In genomic region chr12:30603129-30603528, GRCh38 we compare ENCODE assay signal across 9 cellular contexts.
"Had no signal": no experiment of that assay in that cellular context is flagged by ENCODE, and none has a peak within 500 bp of the region (broad histone marks: within the 10 kb centered on the region; RNA-seq: fewer than 3 reads in every experiment).

No MANE protein-coding gene starts in this region.

- H3K27me3 Mint-ChIP-seq: IgD-negative memory B cell had no signal

- ATAC-seq: HepG2 had no signal

- H3K4me1 Mint-ChIP-seq: IgD-negative memory B cell had no signal

- H3K4me2 ChIP-seq: KMS-11 had no signal

- FAIRE-seq: HepG2, HTR-8/SVneo had no signal

- H3K9ac ChIP-seq: KMS-11 had no signal

- H3K27ac ChIP-seq: HL-60, KMS-11 had no signal

- DNase-seq: IMR-90, Karpas-422, KBM-7, KG1 had no signal
